Comparison of ENCODE assay signal across 29 cellular contexts in genomic region chr10:111962951-111963350, GRCh38.
"Had no signal": no experiment of that assay in that cellular context is flagged by ENCODE, and none has a peak within 500 bp of the region (broad histone marks: within the 10 kb centered on the region; RNA-seq: fewer than 3 reads in every experiment).

No MANE protein-coding gene starts in this region.

- H3K4me3 ChIP-seq: adrenal gland, ascending aorta, body of pancreas, breast epithelium, cardiac muscle cell had no signal

- DNase-seq: activated effector memory CD4-positive, alpha-beta T cell treated with anti-CD3 and anti-CD28 coated beads, Interleukin-2, amount 50 U/mL, for 16 hours; activated effector memory CD4-positive, alpha-beta T cell treated with Interleukin-2 at 50 U/mL for 16 hours; activated gamma-delta T cell; activated gamma-delta T cell treated with Interleukin-2 at 50 U/mL for 16 hours; activated naive CD4-positive, alpha-beta T cell; activated naive CD4-positive, alpha-beta T cell treated with anti-CD3 and anti-CD28 coated beads for 36 hours; activated naive CD4-positive, alpha-beta T cell treated with anti-CD3 and anti-CD28 coated beads, Interleukin-2, amount 10 ng/mL, durations not matched to agents 7 days and 5 days; activated naive CD4-positive, alpha-beta T cell treated with anti-CD3 and anti-CD28 coated beads, Interleukin-2, amount 50 U/mL, for 16 hours; activated naive CD4-positive, alpha-beta T cell treated with Interleukin-2 at 50 U/mL for 16 hours; activated naive CD8-positive, alpha-beta T cell treated with anti-CD3 and anti-CD28 coated beads for 36 hours; activated naive CD8-positive, alpha-beta T cell treated with anti-CD3 and anti-CD28 coated beads, Interleukin-2, amount 10 ng/mL, durations not matched to agents 7 days and 5 days; activated naive CD8-positive, alpha-beta T cell treated with anti-CD3 and anti-CD28 coated beads, Interleukin-2, amount 50 U/mL, for 24 hours; activated T-cell treated with anti-CD3 and anti-CD28 coated beads, Interleukin-2, amount 50 U/mL, for 24 hours; activated T-cell treated with anti-CD3 and anti-CD28 coated beads, Interleukin-2, amount 50 U/mL, for 4 hours; activated T-cell treated with anti-CD3 and anti-CD28 coated beads, Interleukin-2, amount 50 U/mL, for 48 hours; activated T-cell treated with anti-CD3 and anti-CD28 coated beads, Interleukin-2, amount 50 U/mL, for 72 hours; adrenal gland; amniotic stem cell; amygdala; anterior cingulate cortex; aorta; body of pancreas; brain microvascular endothelial cell; caudate nucleus; central memory CD4-positive, alpha-beta T cell; cerebellar nuclear complex had no signal

- H3K27ac ChIP-seq: adrenal gland, ascending aorta, body of pancreas, brain microvascular endothelial cell, breast epithelium, cardiac muscle cell had no signal
